8 cellular contexts compared by ENCODE assay signal in the genomic region with DNA sequence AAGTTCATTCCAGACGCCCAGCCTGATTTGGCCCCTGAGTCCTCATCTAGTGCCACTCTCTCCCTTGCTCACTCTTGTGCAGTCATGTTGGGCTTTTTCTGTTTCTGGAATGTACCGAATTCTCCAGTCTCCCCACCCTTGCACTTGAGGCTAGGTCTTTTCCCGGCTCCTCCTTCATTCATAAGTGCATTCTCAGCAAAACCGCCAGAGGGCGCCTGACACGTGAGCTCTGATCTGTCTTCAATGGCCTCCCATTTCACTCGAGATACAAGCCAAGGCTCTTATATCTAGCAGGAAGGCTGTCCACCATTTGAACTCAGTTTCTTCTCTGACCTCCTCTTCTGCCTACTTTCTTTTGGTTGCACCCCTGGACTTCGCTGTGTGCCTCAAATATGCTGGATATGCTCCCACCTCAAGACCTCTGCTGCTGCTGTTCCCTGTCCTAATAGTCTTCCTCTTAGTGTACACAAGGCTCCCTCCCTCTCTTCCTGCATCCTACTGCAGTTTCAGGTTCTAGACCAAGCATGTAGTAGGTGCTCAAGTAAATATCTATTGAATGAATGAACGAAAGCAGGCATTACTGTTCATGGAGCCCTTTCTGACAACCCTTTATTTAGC.
DNase-seq lines count a peak whose midpoint lies in the region; ATAC-seq, FAIRE-seq and TF ChIP-seq lines count a peak whose summit lies in the region.

No MANE protein-coding gene starts in this region.

- H3K36me3 ChIP-seq in pancreas: no peaks in the 10 kb centered on the region

- DNase-seq in GM10266 (ENCODE audit: extremely low spot score) (peak; percentile 73), H4 (ENCODE audit: low spot score) (peak; percentile 74), Kasumi-1 (lab: John Stamatoyannopoulos, UW) (peak; percentile 75 to 83), SHP77 treated with DMSO at 0.1 percent for 48 hours (lab: John Stamatoyannopoulos, UW) (peak; percentile 2), globus pallidus (ENCODE audit: low spot score) (peak; percentile 74), pancreas (peak; percentile 48 to 85 (median 66)), ureter (ENCODE audit: low spot score) (peak; percentile 69)
- DNase-seq in activated gamma-delta T cell treated with anti-CD3 and anti-CD28 coated beads, Interleukin-2, amount 50 U/mL, for 16 hours (ENCODE audit: low read depth): peak; percentile 42

- H3K4me3 ChIP-seq in pancreas: no peak overlapping the region

- no peaks in the 10 kb centered on the region for H3K9me3 ChIP-seq in pancreas

- TF ChIP-seq CTCF in GM10266 (IDR thresholded peaks at IDR 0.05; ENCODE audit: control insufficient read depth, insufficient read depth, low read depth, missing control alignments): peak; percentile 75
- TF ChIP-seq CTCF in pancreas (IDR thresholded peaks at IDR 0.05): peak; percentile 78 to 90 (median 86)

- FAIRE-seq in pancreas (lab: Jason Lieb, UNC): no peak

- intact Hi-C loops in pancreas (cut with DNase I): no loop called here

- peak; percentile 91 to 99 (median 96) for ATAC-seq in pancreas

- H3K4me1 ChIP-seq in pancreas: no peaks in the 10 kb centered on the region

- H3K27ac ChIP-seq in pancreas: no peak overlapping the region

- no peaks in the 10 kb centered on the region for H3K27me3 ChIP-seq in pancreas

- WGBS in pancreas, 2 donors: 11% methylated on average over 9 of the region's 9 CpGs

Comparison
In these comparisons a context has a peak if more than half of its experiments do, and no peak if none do; other contexts are left out.
1. DNase-seq: peak in every context shown above with its lines; median percentile 79 in Kasumi-1; 74 in H4; 74 in globus pallidus; 73 in GM10266; 69 in ureter; 66 in pancreas; 42 in activated gamma-delta T cell treated with anti-CD3 and anti-CD28 coated beads, Interleukin-2, amount 50 U/mL, for 16 hours; 2 in SHP77 treated with DMSO at 0.1 percent for 48 hours.